Comparison of ENCODE assay signal across 10 cellular contexts in the genomic region with DNA sequence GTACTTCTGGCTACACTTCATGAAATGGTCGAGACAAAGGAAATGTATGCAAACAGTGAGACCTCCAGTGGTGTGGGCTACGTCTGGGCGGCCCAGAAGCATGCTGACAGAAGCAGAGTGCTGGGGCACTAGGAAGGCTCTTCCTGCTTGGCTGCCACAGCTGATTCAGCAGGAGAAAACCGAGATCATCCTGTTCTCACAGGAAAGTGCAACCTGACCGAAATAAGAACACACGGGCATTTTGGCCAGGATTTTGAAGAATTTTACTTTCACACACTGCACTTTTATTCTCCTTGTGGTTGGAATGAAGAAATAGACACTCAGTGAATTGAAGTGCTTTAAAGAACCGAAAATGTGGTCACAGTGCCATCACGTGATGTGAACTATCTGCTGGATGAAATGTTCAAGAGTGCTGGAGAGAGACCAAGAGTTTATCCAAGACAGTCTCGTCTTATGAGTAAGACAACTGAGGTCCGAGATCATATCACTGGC.
DNase-seq lines count a peak whose midpoint lies in the region; ATAC-seq and TF ChIP-seq lines count a peak whose summit lies in the region.
"Had no signal": no experiment of that assay in that cellular context is flagged by ENCODE, and none has a peak within 500 bp of the region (broad histone marks: within the 10 kb centered on the region; RNA-seq: fewer than 3 reads in every experiment).

No MANE protein-coding gene starts in this region.

- ATAC-seq in GM23338 = peak; percentile 92
- ATAC-seq in GM21381 (IDR thresholded peaks at IDR 0.05; ENCODE audit: unreplicated experiment) = no peak
- ATAC-seq in GM21367 (IDR thresholded peaks at IDR 0.05; ENCODE audit: unreplicated experiment) = no peak
- ATAC-seq: stimulated activated naive CD8-positive, alpha-beta T cell treated with anti-CD3 and anti-CD28 coated beads, Interleukin-15, amount 100 ng/mL, for 72 hours had no signal

- H3F3A ChIP-seq in GM23338 (replicated peaks; ENCODE audit: low read depth) = no peaks in the 10 kb centered on the region

- no peak for TF ChIP-seq CTCF in GM23338 (conservative IDR thresholded peaks at IDR 0.05; ENCODE audit: low read depth in 2 of 2)
- peak; percentile 8 for TF ChIP-seq CTCF in astrocyte of the spinal cord (IDR thresholded peaks at IDR 0.05; ENCODE audit: low read depth, low read length)

- no peaks in the 10 kb centered on the region for H3K36me3 ChIP-seq in GM23338 (ENCODE audit: insufficient read depth)

- no peaks in the 10 kb centered on the region for H3K79me2 ChIP-seq in GM23338 (replicated peaks; ENCODE audit: insufficient read depth)

- H3K27me3 Mint-ChIP-seq in GM23338 (ENCODE audit: insufficient read depth, low read depth, poor library complexity) = no peaks in the 10 kb centered on the region

- peaks cover 22% of the 10 kb centered on the region for H3K4me1 Mint-ChIP-seq in GM23338
- H3K4me1 Mint-ChIP-seq: stimulated activated naive CD8-positive, alpha-beta T cell treated with anti-CD3 and anti-CD28 coated beads, Interleukin-15, amount 100 ng/mL, for 72 hours had no signal

- H3K4me3 ChIP-seq in GM23338 = no peak overlapping the region
- H3K4me3 ChIP-seq in astrocyte of the spinal cord (ENCODE audit: low read depth, low read length) = peak overlapping the region; percentile 15

- no peaks in the 10 kb centered on the region for H3K9me3 Mint-ChIP-seq in GM23338
- H3K9me3 Mint-ChIP-seq: stimulated activated naive CD8-positive, alpha-beta T cell treated with anti-CD3 and anti-CD28 coated beads, Interleukin-15, amount 100 ng/mL, for 72 hours had no signal

- POLR2A ChIA-PET in HEK293T (lab: Yijun Ruan, JAX) = no interaction called here

- in situ Hi-C loops in ACHN (cut with HindIII; ENCODE audit: low pct_ligation_motif_present, low pct_unique_long_range_greater_than_20kb, low sequenced_read_pairs) = no loop called here
- in situ Hi-C loops in astrocyte of the spinal cord (cut with HindIII; ENCODE audit: low sequenced_read_pairs) = no loop called here

- H3K4me2 ChIP-seq in GM23338 = 0 out of 2 replicates have a peak overlapping the region, but pooled peaks have one; percentile 20

- no peak overlapping the region for H3K4me3 Mint-ChIP-seq in GM23338
- H3K4me3 Mint-ChIP-seq: stimulated activated naive CD8-positive, alpha-beta T cell treated with anti-CD3 and anti-CD28 coated beads, Interleukin-15, amount 100 ng/mL, for 72 hours had no signal

- H3K27me3 ChIP-seq in GM23338 (ENCODE audit: insufficient read depth) = no peaks in the 10 kb centered on the region

- CTCF ChIA-PET in HEK293T (lab: Yijun Ruan, JAX) = no interaction called here

- peak overlapping the region; percentile 25; the same call in 1 of the 2 replicates for H2AFZ ChIP-seq in GM23338

- no peaks in the 10 kb centered on the region for H3K9me2 ChIP-seq in GM23338 (ENCODE audit: insufficient read depth)

- peaks cover 13% of the 10 kb centered on the region; the same call in 1 of the 2 replicates for H3K4me1 ChIP-seq in GM23338 (ENCODE audit: insufficient read depth)

- DNase-seq in ACHN = peak; percentile 17
- peak; percentile 32 for DNase-seq in GM23338 (ENCODE audit: low spot score)
- peak; percentile 85 for DNase-seq in astrocyte of the spinal cord (ENCODE audit: low read depth, low spot score)
- DNase-seq in islet precursor cell = peak; percentile 73
- DNase-seq in DMS79 (lab: John Stamatoyannopoulos, UW) = no peak
- no peak for DNase-seq in HEK293T (ENCODE audit: extremely low spot score)
- DNase-seq: NCI-H1105 treated with DMSO at 0.1 percent for 48 hours; stimulated activated naive CD8-positive, alpha-beta T cell treated with anti-CD3 and anti-CD28 coated beads, Interleukin-15, amount 100 ng/mL, for 72 hours had no signal

- H3K27ac ChIP-seq in GM23338 (ENCODE audit: low read depth) = no peak overlapping the region

- H4K20me1 ChIP-seq in GM23338 (replicated peaks; ENCODE audit: insufficient read depth) = no peaks in the 10 kb centered on the region

- H3K27ac Mint-ChIP-seq in GM23338 = no peak overlapping the region

- no peaks in the 10 kb centered on the region for H3K36me3 Mint-ChIP-seq in GM23338 (ENCODE audit: low read depth)

TF ChIP-seq in GM23338, 12 proteins besides CTCF, POLR2A, EP300 and RAD21 (continues in another document):
- no peak for TF ChIP-seq CREB1 (CRISPR knock-in tag; IDR thresholded peaks at IDR 0.05; ENCODE audit: low read depth)
- no peak for TF ChIP-seq EZH2 (IDR thresholded peaks at IDR 0.05; ENCODE audit: low read depth, unreplicated experiment)
- TF ChIP-seq EZH2phosphoT487 (IDR thresholded peaks at IDR 0.05; ENCODE audit: unreplicated experiment) = no peak
- no peak for TF ChIP-seq NANOG (IDR thresholded peaks at IDR 0.05; ENCODE audit: borderline replicate concordance)
- TF ChIP-seq, protein P1, sequence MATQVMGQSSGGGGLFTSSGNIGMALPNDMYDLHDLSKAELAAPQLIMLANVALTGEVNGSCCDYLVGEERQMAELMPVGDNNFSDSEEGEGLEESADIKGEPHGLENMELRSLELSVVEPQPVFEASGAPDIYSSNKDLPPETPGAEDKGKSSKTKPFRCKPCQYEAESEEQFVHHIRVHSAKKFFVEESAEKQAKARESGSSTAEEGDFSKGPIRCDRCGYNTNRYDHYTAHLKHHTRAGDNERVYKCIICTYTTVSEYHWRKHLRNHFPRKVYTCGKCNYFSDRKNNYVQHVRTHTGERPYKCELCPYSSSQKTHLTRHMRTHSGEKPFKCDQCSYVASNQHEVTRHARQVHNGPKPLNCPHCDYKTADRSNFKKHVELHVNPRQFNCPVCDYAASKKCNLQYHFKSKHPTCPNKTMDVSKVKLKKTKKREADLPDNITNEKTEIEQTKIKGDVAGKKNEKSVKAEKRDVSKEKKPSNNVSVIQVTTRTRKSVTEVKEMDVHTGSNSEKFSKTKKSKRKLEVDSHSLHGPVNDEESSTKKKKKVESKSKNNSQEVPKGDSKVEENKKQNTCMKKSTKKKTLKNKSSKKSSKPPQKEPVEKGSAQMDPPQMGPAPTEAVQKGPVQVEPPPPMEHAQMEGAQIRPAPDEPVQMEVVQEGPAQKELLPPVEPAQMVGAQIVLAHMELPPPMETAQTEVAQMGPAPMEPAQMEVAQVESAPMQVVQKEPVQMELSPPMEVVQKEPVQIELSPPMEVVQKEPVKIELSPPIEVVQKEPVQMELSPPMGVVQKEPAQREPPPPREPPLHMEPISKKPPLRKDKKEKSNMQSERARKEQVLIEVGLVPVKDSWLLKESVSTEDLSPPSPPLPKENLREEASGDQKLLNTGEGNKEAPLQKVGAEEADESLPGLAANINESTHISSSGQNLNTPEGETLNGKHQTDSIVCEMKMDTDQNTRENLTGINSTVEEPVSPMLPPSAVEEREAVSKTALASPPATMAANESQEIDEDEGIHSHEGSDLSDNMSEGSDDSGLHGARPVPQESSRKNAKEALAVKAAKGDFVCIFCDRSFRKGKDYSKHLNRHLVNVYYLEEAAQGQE (IDR thresholded peaks at IDR 0.05; ENCODE audit: unreplicated experiment) = no peak
- TF ChIP-seq ZNF114 (CRISPR knock-in tag; IDR thresholded peaks at IDR 0.05) = no peak
- TF ChIP-seq ZNF331 (CRISPR knock-in tag; IDR thresholded peaks at IDR 0.05; ENCODE audit: low read depth) = no peak
- TF ChIP-seq JUNB (IDR thresholded peaks at IDR 0.05; ENCODE audit: unreplicated experiment) = no peak

TF ChIP-seq in HEK293T, 16 proteins besides CTCF, POLR2A, EP300 and RAD21:
- no peak for TF ChIP-seq ZNF384 (IDR thresholded peaks at IDR 0.05)
- no peak for TF ChIP-seq FOXA1 (IDR thresholded peaks at IDR 0.05)
- TF ChIP-seq CTBP1 (IDR thresholded peaks at IDR 0.05; ENCODE audit: borderline replicate concordance) = no peak
- TF ChIP-seq BHLHE40 (IDR thresholded peaks at IDR 0.05; ENCODE audit: borderline replicate concordance) = no peak
- TF ChIP-seq FOXK2 (IDR thresholded peaks at IDR 0.05) = no peak
- TF ChIP-seq, protein P2, sequence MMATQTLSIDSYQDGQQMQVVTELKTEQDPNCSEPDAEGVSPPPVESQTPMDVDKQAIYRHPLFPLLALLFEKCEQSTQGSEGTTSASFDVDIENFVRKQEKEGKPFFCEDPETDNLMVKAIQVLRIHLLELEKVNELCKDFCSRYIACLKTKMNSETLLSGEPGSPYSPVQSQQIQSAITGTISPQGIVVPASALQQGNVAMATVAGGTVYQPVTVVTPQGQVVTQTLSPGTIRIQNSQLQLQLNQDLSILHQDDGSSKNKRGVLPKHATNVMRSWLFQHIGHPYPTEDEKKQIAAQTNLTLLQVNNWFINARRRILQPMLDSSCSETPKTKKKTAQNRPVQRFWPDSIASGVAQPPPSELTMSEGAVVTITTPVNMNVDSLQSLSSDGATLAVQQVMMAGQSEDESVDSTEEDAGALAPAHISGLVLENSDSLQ (IDR thresholded peaks at IDR 0.05) = no peak
- no peak for TF ChIP-seq ELF4 (IDR thresholded peaks at IDR 0.05)
- no peak for TF ChIP-seq TARDBP (IDR thresholded peaks at IDR 0.05)
- no peak for TF ChIP-seq SUZ12 (IDR thresholded peaks at IDR 0.05)
- no peak for TF ChIP-seq L3MBTL2 (conservative IDR thresholded peaks at IDR 0.05)
- TF ChIP-seq ARNT (IDR thresholded peaks at IDR 0.05) = no peak
- no peak for TF ChIP-seq LEF1 (IDR thresholded peaks at IDR 0.05; ENCODE audit: borderline replicate concordance)
- no peak for TF ChIP-seq NFRKB (IDR thresholded peaks at IDR 0.05)
- no peak for TF ChIP-seq FOXM1 (IDR thresholded peaks at IDR 0.05; ENCODE audit: borderline replicate concordance)
- TF ChIP-seq SP1 (IDR thresholded peaks at IDR 0.05) = no peak
- TF ChIP-seq HDGF (IDR thresholded peaks at IDR 0.05; ENCODE audit: borderline replicate concordance) = no peak

Comparison
In these comparisons a context has a peak if more than half of its experiments do, and no peak if none do; other contexts are left out.
1. DNase-seq: peak in ACHN (single experiment), GM23338 (single experiment), astrocyte of the spinal cord (single experiment) and islet precursor cell (single experiment); none in DMS79 (single experiment) and HEK293T (single experiment).